24 cellular contexts compared by ENCODE assay signal in the genomic region with DNA sequence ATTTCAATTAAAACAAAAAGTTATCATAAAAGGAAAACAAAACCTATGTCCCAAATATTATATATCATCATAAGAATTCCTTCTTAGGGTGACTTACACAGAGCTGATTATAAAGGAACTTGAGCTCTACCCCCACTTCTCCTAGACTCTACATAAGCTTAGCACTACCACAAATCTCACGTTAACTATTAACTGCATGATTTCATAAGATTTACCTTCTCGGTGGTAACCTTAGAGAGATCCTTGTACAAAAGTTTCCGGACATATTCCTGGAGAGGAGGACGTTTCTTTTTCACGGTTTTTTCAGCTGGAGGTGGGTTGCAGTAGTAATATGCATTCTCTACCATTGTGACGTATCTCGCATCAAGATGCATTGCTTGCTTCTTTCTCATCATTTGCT.
DNase-seq lines count a peak whose midpoint lies in the region; ATAC-seq and TF ChIP-seq lines count a peak whose summit lies in the region.
"Had no signal": no experiment of that assay in that cellular context is flagged by ENCODE, and none has a peak within 500 bp of the region (broad histone marks: within the 10 kb centered on the region; RNA-seq: fewer than 3 reads in every experiment).

No MANE protein-coding gene starts in this region.

- DNase-seq in ACHN: peak; percentile 44
- peak; percentile 39 for DNase-seq in epithelial cell of proximal tubule (ENCODE audit: low read depth)
- peak; percentile 6 for DNase-seq in left kidney (ENCODE audit: low read depth, low spot score)
- DNase-seq in mesenchymal stem cell: no peak
- DNase-seq in progenitor cell of endocrine pancreas (ENCODE audit: low spot score, unreplicated experiment): no peak
- DNase-seq in cerebellum (ENCODE audit: low spot score): no peak
- DNase-seq: 8988T; CD8-positive, alpha-beta memory T cell; DMS53; EL; GF-D8; HFFc6; IMR-90; NCI-H1105; NCI-H2029 treated with DMSO at 0.1 percent for 48 hours; NCI-H226; NCI-H510A treated with DMSO at 0.1 percent for 48 hours; NCI-H774 had no signal

- peaks cover 18 to 91% of the 10 kb centered on the region in 2 experiments for H3K36me3 ChIP-seq in mesenchymal stem cell (ENCODE audit: control insufficient read depth in 1 of 2, insufficient read depth in 2 of 2, low read depth in 1 of 2, low read length in 2 of 2)

- no peak overlapping the region for H4K91ac ChIP-seq in mesenchymal stem cell (ENCODE audit: low read length)

- no peak overlapping the region for H3K4me2 ChIP-seq in mesenchymal stem cell (ENCODE audit: low read length, poor library complexity, severe bottlenecking)
- H3K4me2 ChIP-seq: KMS-11 had no signal

- H2BK5ac ChIP-seq in mesenchymal stem cell (ENCODE audit: low read depth, low read length, poor library complexity, severe bottlenecking): no peak overlapping the region

- H3K4me1 Mint-ChIP-seq in progenitor cell of endocrine pancreas (ENCODE audit: low read depth): peaks cover 1% of the 10 kb centered on the region
- H3K4me1 Mint-ChIP-seq: CD8-positive, alpha-beta memory T cell had no signal

- in situ Hi-C loops in ACHN (cut with HindIII; ENCODE audit: low pct_ligation_motif_present, low pct_unique_long_range_greater_than_20kb, low sequenced_read_pairs): no loop called here

- H3K9me3 ChIP-seq in mesenchymal stem cell (ENCODE audit: control insufficient read depth, low read length): no peaks in the 10 kb centered on the region

- no peak overlapping the region for H3K4me3 Mint-ChIP-seq in progenitor cell of endocrine pancreas (ENCODE audit: low read depth)
- H3K4me3 Mint-ChIP-seq: CD8-positive, alpha-beta memory T cell; HFFc6 had no signal

- H3K9ac ChIP-seq in mesenchymal stem cell (ENCODE audit: low read length): no peak overlapping the region
- H3K9ac ChIP-seq: KMS-11 had no signal

- peaks cover 19% of the 10 kb centered on the region for H3K36me3 Mint-ChIP-seq in progenitor cell of endocrine pancreas (ENCODE audit: insufficient read depth)

- H2AFZ ChIP-seq in mesenchymal stem cell (ENCODE audit: low read depth, low read length): no peak overlapping the region

- H3K9me3 Mint-ChIP-seq in progenitor cell of endocrine pancreas (ENCODE audit: low read depth): no peaks in the 10 kb centered on the region
- H3K9me3 Mint-ChIP-seq: CD8-positive, alpha-beta memory T cell; HFFc6 had no signal

- no peak overlapping the region for H2BK15ac ChIP-seq in mesenchymal stem cell (ENCODE audit: low read depth, poor library complexity, severe bottlenecking)

- peaks cover 3% of the 10 kb centered on the region for H3K4me1 ChIP-seq in mesenchymal stem cell (ENCODE audit: control insufficient read depth, insufficient read depth, low read depth, low read length)

- H3K27ac ChIP-seq in mesenchymal stem cell (ENCODE audit: low read length, poor library complexity, severe bottlenecking): peak overlapping the region; percentile 78
- H3K27ac ChIP-seq: C4-2B, KMS-11 had no signal

- H3K23ac ChIP-seq in mesenchymal stem cell (ENCODE audit: low read length in 2 of 2): no peak overlapping the region

- no peak overlapping the region for H4K8ac ChIP-seq in mesenchymal stem cell (ENCODE audit: low read length)

- H2BK120ac ChIP-seq in mesenchymal stem cell (ENCODE audit: low read depth, low read length): no peak overlapping the region

- no peak overlapping the region for H3K27ac Mint-ChIP-seq in progenitor cell of endocrine pancreas
- H3K27ac Mint-ChIP-seq: HFFc6 had no signal

- no peaks in the 10 kb centered on the region for H3K27me3 Mint-ChIP-seq in progenitor cell of endocrine pancreas
- H3K27me3 Mint-ChIP-seq: CD8-positive, alpha-beta memory T cell had no signal

- no peak for TF ChIP-seq CTCF in epithelial cell of proximal tubule (conservative IDR thresholded peaks at IDR 0.05; ENCODE audit: low read depth, low read length)
- no peak for TF ChIP-seq CTCF in progenitor cell of endocrine pancreas (IDR thresholded peaks at IDR 0.05; ENCODE audit: unreplicated experiment)

- H3K18ac ChIP-seq in mesenchymal stem cell (ENCODE audit: low read depth in 1 of 2, low read length in 2 of 2): no peak overlapping the region

- H2BK12ac ChIP-seq in mesenchymal stem cell (ENCODE audit: low read length in 2 of 2): no peak overlapping the region

- H3K4me3 ChIP-seq in epithelial cell of proximal tubule (ENCODE audit: low read depth, low read length): no peak overlapping the region
- no peak overlapping the region for H3K4me3 ChIP-seq in mesenchymal stem cell (ENCODE audit: insufficient read depth in 1 of 2, low read depth in 1 of 2, low read length in 2 of 2)

- H3K14ac ChIP-seq in mesenchymal stem cell (ENCODE audit: low read length in 2 of 2): no peak overlapping the region

- peaks cover 10% of the 10 kb centered on the region for H3K79me1 ChIP-seq in mesenchymal stem cell (replicated peaks; ENCODE audit: low read length, poor library complexity, severe bottlenecking)

- WGBS in mesenchymal stem cell: 97% methylated on average over 7 of the region's 7 CpGs

- ATAC-seq in HG03354 (IDR thresholded peaks at IDR 0.05; ENCODE audit: poor library complexity, severe bottlenecking, unreplicated experiment): no peak
- no peak for ATAC-seq in HG02870 (IDR thresholded peaks at IDR 0.05; ENCODE audit: unreplicated experiment)
- ATAC-seq: Panc1, SK-N-SH treated with all-trans-retinoic acid at 6 μM for 48 hours had no signal

- H3K27me3 ChIP-seq in mesenchymal stem cell (ENCODE audit: control insufficient read depth in 1 of 2, insufficient read depth in 1 of 2, low read length in 2 of 2): no peaks in the 10 kb centered on the region

- no peak overlapping the region for H2AK5ac ChIP-seq in mesenchymal stem cell (ENCODE audit: low read length, severe bottlenecking)

- no peak overlapping the region for H3K4ac ChIP-seq in mesenchymal stem cell (ENCODE audit: low read depth in 1 of 2, low read length in 2 of 2)

Comparison
In these comparisons a context has a peak if more than half of its experiments do, and no peak if none do; other contexts are left out.
1. DNase-seq: peak in ACHN (single experiment), epithelial cell of proximal tubule (single experiment) and left kidney (single experiment); none in mesenchymal stem cell (single experiment), progenitor cell of endocrine pancreas (single experiment) and cerebellum (single experiment).